ENCODE assay signal across 1 cellular context in the genomic region with DNA sequence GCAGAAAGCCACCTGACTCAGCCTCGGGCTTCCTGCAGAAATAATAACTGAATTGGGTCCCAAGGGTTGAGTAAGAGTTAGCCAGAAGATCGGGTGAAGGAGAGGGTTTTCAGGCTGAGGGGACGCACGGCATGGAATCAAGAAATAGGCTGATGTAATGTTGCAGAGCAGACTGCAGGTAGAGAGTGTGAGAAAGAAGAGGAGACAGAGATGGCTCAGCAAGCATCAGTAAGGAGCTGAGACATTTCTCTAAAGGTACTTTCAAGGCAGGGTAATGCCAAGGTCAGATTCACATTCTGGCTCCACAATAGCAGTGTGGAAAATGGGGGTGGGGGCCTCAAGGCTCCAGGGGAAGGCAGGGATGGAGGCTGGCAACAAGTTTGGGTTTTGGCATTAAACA.
TF ChIP-seq lines count a peak whose summit lies in the region.

No MANE protein-coding gene starts in this region.

TF ChIP-seq in K562, 482 proteins besides CTCF, POLR2A, EP300 and RAD21 (continued from another document):
- no peak for TF ChIP-seq PCBP1 (IDR thresholded peaks at IDR 0.05; ENCODE audit: low read depth, low read length, poor library complexity, severe bottlenecking)
TF ChIP-seq in K562: peak in this region for 5.
